In the genomic region with DNA sequence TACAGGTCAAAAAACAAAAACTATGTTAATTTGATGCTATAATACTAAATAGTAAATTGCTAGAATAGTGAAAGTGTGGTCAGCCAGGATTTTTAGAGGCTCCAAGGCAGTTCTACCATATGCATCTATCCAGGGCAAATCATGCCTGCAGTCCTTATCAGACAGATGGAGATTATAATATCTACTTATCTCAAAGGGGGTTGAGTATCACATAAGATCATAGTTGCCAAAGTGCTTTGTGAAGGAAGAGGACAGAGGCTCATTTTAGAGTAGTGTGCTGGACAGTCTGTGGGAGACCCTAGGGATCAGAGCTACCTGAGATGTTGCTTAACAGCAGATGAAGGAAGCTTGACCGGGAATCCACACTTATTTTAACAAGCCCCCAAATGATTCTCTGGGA, we compare ENCODE assay signal across 23 cellular contexts. TPM values are rescaled to one million over a fixed set of nuclear protein-coding genes. Genes with fewer than 3 reads are reported as not detected.
DNase-seq lines count a peak whose midpoint lies in the region; ATAC-seq, FAIRE-seq and TF ChIP-seq lines count a peak whose summit lies in the region.
"Had no signal": no experiment of that assay in that cellular context is flagged by ENCODE, and none has a peak within 500 bp of the region (broad histone marks: within the 10 kb centered on the region; RNA-seq: fewer than 3 reads in every experiment).

No MANE protein-coding gene starts in this region.

- H2AFZ ChIP-seq in HepG2 (ENCODE audit: low read length), result no peak overlapping the region
- no peak overlapping the region for H2AFZ ChIP-seq in H9 (ENCODE audit: low read length)

- no peak overlapping the region for H3K14ac ChIP-seq in H9 (ENCODE audit: insufficient read depth, low read length)

- TF ChIP-seq EP300 in HepG2 (IDR thresholded peaks at IDR 0.05; ENCODE audit: low read depth in 2 of 2, low read length in 2 of 2) (no peak), HepG2 (CRISPR knock-in tag; IDR thresholded peaks at IDR 0.05; ENCODE audit: borderline replicate concordance) (no peak)

- H3K23me2 ChIP-seq in H9 (ENCODE audit: insufficient read length, low read depth, low read length, poor library complexity, severe bottlenecking), result peaks cover 5% of the 10 kb centered on the region

- H3K9me3 ChIP-seq in HepG2 (ENCODE audit: low read length) (no peaks in the 10 kb centered on the region), H9 (ENCODE audit: control insufficient read depth, low read depth, low read length) (no peaks in the 10 kb centered on the region)
- H3K9me3 ChIP-seq: A549, Caco-2 had no signal

- no peak overlapping the region for H3K27ac Mint-ChIP-seq in activated CD4-positive, alpha-beta T cell treated with anti-CD3 and anti-CD28 coated beads, Interleukin-2, amount 10 ng/mL, durations not matched to agents 7 days and 5 days
- H3K27ac Mint-ChIP-seq in H9, result no peak overlapping the region
- H3K27ac Mint-ChIP-seq: B cell; CD4-positive, alpha-beta T cell; CD8-positive, alpha-beta T cell had no signal

- POLR2A ChIA-PET in HepG2 (lab: Yijun Ruan, JAX), result no interaction called here
- POLR2A ChIA-PET in activated CD4-positive, alpha-beta T cell treated with anti-CD3 and anti-CD28 coated beads, Interleukin-2, amount 10 ng/mL, durations not matched to agents 7 days and 5 days (lab: Charles Lee), result no interaction called here

- H3K4me1 ChIP-seq in HepG2 (ENCODE audit: insufficient read depth, low read length), result no peaks in the 10 kb centered on the region
- H3K4me1 ChIP-seq in H9 (ENCODE audit: insufficient read depth, low read length), result peaks cover 7% of the 10 kb centered on the region; the same call in 1 of the 2 replicates
- H3K4me1 ChIP-seq: A549 had no signal

- H3K18ac ChIP-seq in H9 (ENCODE audit: insufficient read length, low read depth, low read length), result no peak overlapping the region

- peaks cover 4 to 22% of the 10 kb centered on the region in 2 experiments; a peak in 3 of 5 replicates for H3K27me3 ChIP-seq in HepG2 (ENCODE audit: control insufficient read depth in 1 of 2, insufficient read depth in 2 of 2, low read length in 2 of 2)
- no peaks in the 10 kb centered on the region for H3K27me3 ChIP-seq in H9 (ENCODE audit: insufficient read depth, low read length)

- H4K91ac ChIP-seq in H9 (ENCODE audit: insufficient read length, low read depth, low read length), result no peak overlapping the region

- H2BK5ac ChIP-seq in H9 (ENCODE audit: insufficient read length, low read length), result no peak overlapping the region

- intact Hi-C loops in HepG2 (cut with micrococcal nuclease; ENCODE audit: unreplicated experiment), result no loop called here

- H3K9me3 Mint-ChIP-seq in activated CD4-positive, alpha-beta T cell treated with anti-CD3 and anti-CD28 coated beads, Interleukin-2, amount 10 ng/mL, durations not matched to agents 7 days and 5 days, result no peaks in the 10 kb centered on the region
- no peaks in the 10 kb centered on the region for H3K9me3 Mint-ChIP-seq in H9
- H3K9me3 Mint-ChIP-seq: CD4-positive, alpha-beta T cell; CD8-positive, alpha-beta T cell had no signal

- DNase-seq in NCI-H82 (lab: John Stamatoyannopoulos, UW) (peak; percentile 45), NCI-H82 treated with DMSO at 0.1 percent for 48 hours (lab: John Stamatoyannopoulos, UW; ENCODE audit: unreplicated experiment) (no peak), SK-N-DZ (ENCODE audit: low spot score) (peak; percentile 63), HepG2 (ENCODE audit: low spot score) (no peak), H9 (no peak)
- no peak for DNase-seq in activated CD4-positive, alpha-beta T cell treated with anti-CD3 and anti-CD28 coated beads, Interleukin-2, amount 10 ng/mL, durations not matched to agents 7 days and 5 days
- DNase-seq: AML-193; Caco-2; Calu3; CD4-positive, alpha-beta T cell; CD8-positive, alpha-beta T cell; DMS79 treated with DMSO at 0.1 percent for 48 hours; GDM1 had no signal

- no peak overlapping the region for H2BK15ac ChIP-seq in H9 (ENCODE audit: low read depth, low read length)

- WGBS in HepG2 (ENCODE audit: low lambda C conversion rate), result 20% methylated on average over 1 of the region's 1 CpG
- no CpG with 5 or more reads among the region's 1 CpG for WGBS in H9 (ENCODE audit: extremely low coverage, insufficient read length, low lambda C conversion rate)

- H3K4me3 ChIP-seq in HepG2 (replicated peaks in 1 of 3; ENCODE audit: insufficient read depth in 1 of 3, low read depth in 2 of 3, low read length in 3 of 3), result no peak overlapping the region
- H3K4me3 ChIP-seq: A549; BLaER1 treated with 17β-estradiol and CSF1 and Interleukin-3, amounts not matched to agents 10 nM and 100 nM; GM12878 had no signal

- TF ChIP-seq POLR2A in HepG2 (IDR thresholded peaks at IDR 0.05; ENCODE audit: insufficient read depth in 1 of 2, low read depth in 2 of 2, low read length in 2 of 2), result no peak

- H4K5ac ChIP-seq in H9 (ENCODE audit: insufficient read length, low read depth, low read length), result no peak overlapping the region

- H3K79me2 ChIP-seq in HepG2 (ENCODE audit: insufficient read depth, low read length) (no peaks in the 10 kb centered on the region), H9 (ENCODE audit: insufficient read depth, low read length) (no peaks in the 10 kb centered on the region)

- H4K20me1 ChIP-seq in HepG2 (ENCODE audit: insufficient read depth, low read length), result no peaks in the 10 kb centered on the region
- H4K20me1 ChIP-seq in H9 (ENCODE audit: control insufficient read depth, insufficient read depth, insufficient read length), result no peaks in the 10 kb centered on the region
- H4K20me1 ChIP-seq: BLaER1 treated with 17β-estradiol and CSF1 and Interleukin-3, amounts not matched to agents 10 nM and 100 nM had no signal

- H2BK20ac ChIP-seq in H9 (ENCODE audit: low read depth, low read length, poor library complexity, severe bottlenecking), result no peak overlapping the region

- in situ Hi-C loops in HepG2 (cut with HindIII; ENCODE audit: extremely low pct_ligation_motif_present, low pct_unique_long_range_greater_than_20kb), result no loop called here

- no peak overlapping the region for H2AK5ac ChIP-seq in H9 (ENCODE audit: insufficient read length, low read length)

- H3K79me1 ChIP-seq in H9 (ENCODE audit: insufficient read depth, low read depth, low read length, poor library complexity, severe bottlenecking), result no peaks in the 10 kb centered on the region

- no peak overlapping the region for H3T11ph ChIP-seq in H9 (ENCODE audit: low read length)

- no peak overlapping the region for H3K56ac ChIP-seq in H9 (ENCODE audit: insufficient read length, low read depth, low read length)

- no peak for TF ChIP-seq RAD21 in HepG2 (CRISPR knock-in tag; IDR thresholded peaks at IDR 0.05)

- no peak overlapping the region for H4K8ac ChIP-seq in H9 (replicated peaks; ENCODE audit: insufficient read length, low read depth, low read length)

- ATAC-seq in SK-N-SH treated with all-trans-retinoic acid at 6 μM for 48 hours (no peak), HepG2 (no peak)
- ATAC-seq: A549; CD8-positive, alpha-beta T cell; GM12878 had no signal

- H3K36me3 ChIP-seq in HepG2 (replicated peaks in 1 of 2; ENCODE audit: control insufficient read depth in 1 of 2, insufficient read depth in 2 of 2, low read length in 2 of 2), result no peaks in the 10 kb centered on the region
- H3K36me3 ChIP-seq: BLaER1 treated with 17β-estradiol and CSF1 and Interleukin-3, amounts not matched to agents 10 nM and 100 nM had no signal

- no peak overlapping the region for H2BK12ac ChIP-seq in H9 (ENCODE audit: insufficient read length, low read depth, low read length)

- CTCF ChIA-PET in HepG2 (lab: Yijun Ruan, JAX; ENCODE audit: low intra/inter-chr PET ratio, low total read pairs), result no interaction called here
- CTCF ChIA-PET in activated CD4-positive, alpha-beta T cell treated with anti-CD3 and anti-CD28 coated beads, Interleukin-2, amount 10 ng/mL, durations not matched to agents 7 days and 5 days (lab: Charles Lee), result no interaction called here

- peaks cover 6% of the 10 kb centered on the region for H3K4me1 Mint-ChIP-seq in activated CD4-positive, alpha-beta T cell treated with anti-CD3 and anti-CD28 coated beads, Interleukin-2, amount 10 ng/mL, durations not matched to agents 7 days and 5 days
- peaks cover 27 to 28% of the 10 kb centered on the region in 2 experiments for H3K4me1 Mint-ChIP-seq in H9

- H3K23ac ChIP-seq in H9 (ENCODE audit: insufficient read length, low read depth, low read length), result no peak overlapping the region

- no peak for FAIRE-seq in HepG2 (lab: Jason Lieb, UNC)
- FAIRE-seq: A549, D721Med, GM12878, GM12892, GM18507 had no signal

- H3K4me2 ChIP-seq in HepG2 (ENCODE audit: low read depth, low read length) (no peak overlapping the region), H9 (ENCODE audit: insufficient read depth, insufficient read length, low read length) (no peak overlapping the region)
- H3K4me2 ChIP-seq: A549; BLaER1 treated with 17β-estradiol and CSF1 and Interleukin-3, amounts not matched to agents 10 nM and 100 nM had no signal

- no peak overlapping the region for H2BK120ac ChIP-seq in H9 (ENCODE audit: low read depth, low read length, poor library complexity, severe bottlenecking)

- H3K4ac ChIP-seq in H9 (ENCODE audit: low read depth, low read length), result no peak overlapping the region

- H3K27ac ChIP-seq in HepG2 (ENCODE audit: extremely low read length, insufficient read depth, low read length) (no peak overlapping the region), H9 (ENCODE audit: insufficient read length, low read depth, low read length) (no peak overlapping the region)
- H3K27ac ChIP-seq: 22Rv1; A549; BLaER1 treated with 17β-estradiol and CSF1 and Interleukin-3, amounts not matched to agents 10 nM and 100 nM; C4-2B had no signal

- no peaks in the 10 kb centered on the region for H3K36me3 Mint-ChIP-seq in activated CD4-positive, alpha-beta T cell treated with anti-CD3 and anti-CD28 coated beads, Interleukin-2, amount 10 ng/mL, durations not matched to agents 7 days and 5 days (ENCODE audit: low read depth)
- H3K36me3 Mint-ChIP-seq in H9 (ENCODE audit: insufficient read depth in 1 of 3, low read depth in 3 of 3), result no peaks in the 10 kb centered on the region
- H3K36me3 Mint-ChIP-seq: CD8-positive, alpha-beta T cell had no signal

- peaks cover 43% of the 10 kb centered on the region for H3K27me3 Mint-ChIP-seq in activated CD4-positive, alpha-beta T cell treated with anti-CD3 and anti-CD28 coated beads, Interleukin-2, amount 10 ng/mL, durations not matched to agents 7 days and 5 days
- H3K27me3 Mint-ChIP-seq in H9 (ENCODE audit: low read depth), result no peaks in the 10 kb centered on the region; the same call in 1 of the 2 replicates

- no peak for TF ChIP-seq CTCF in HepG2 (CRISPR knock-in tag; IDR thresholded peaks at IDR 0.05)
- TF ChIP-seq CTCF in H9 (conservative IDR thresholded peaks at IDR 0.05), result no peak

- H3K9ac ChIP-seq in HepG2 (ENCODE audit: insufficient read depth, low read depth, low read length), result no peak overlapping the region
- H3K9ac ChIP-seq in H9 (ENCODE audit: extremely low read depth, insufficient read length, low read length), result no peak overlapping the region
- H3K9ac ChIP-seq: BLaER1 treated with 17β-estradiol and CSF1 and Interleukin-3, amounts not matched to agents 10 nM and 100 nM had no signal

- no TSS peak for BruUV-seq in HepG2 (replicated peaks; lab: Mats Ljungman, UMichigan)

- no peak overlapping the region for H3K4me3 Mint-ChIP-seq in activated CD4-positive, alpha-beta T cell treated with anti-CD3 and anti-CD28 coated beads, Interleukin-2, amount 10 ng/mL, durations not matched to agents 7 days and 5 days
- no peak overlapping the region for H3K4me3 Mint-ChIP-seq in H9
- H3K4me3 Mint-ChIP-seq: B cell; CD4-positive, alpha-beta T cell; CD8-positive, alpha-beta T cell had no signal

RNA-seq across cellular contexts. Expression of gene ICA1, which starts 3.2 kb away (rescaled TPM):
- 195 and 220 TPM in 2 replicates for polyA plus RNA-seq in SK-N-DZ (2014; cell fraction: cytosol; rRNA removed)
- polyA plus RNA-seq in SK-N-DZ (2014; cell fraction: nucleus; rRNA removed), result 258 and 321 TPM in 2 replicates
- total RNA-seq in HepG2 (2016; rRNA removed; fragmentation: Illumina TruSeq; extraction: Trizol) (0.29 TPM in 1 of 2 replicates, not detected in the other), H9 (2021) (28.8 and 29.2 TPM in 2 replicates)
- not detected in 2 replicates for total RNA-seq in HepG2 (2016; cell fraction: cytosol; rRNA removed; fragmentation: Illumina TruSeq; extraction: Trizol; ENCODE audit: low read depth)
- total RNA-seq in HepG2 (2016; cell fraction: insoluble cytoplasmic fraction; rRNA removed; fragmentation: Illumina TruSeq; extraction: Trizol), result 0.24 and 0.68 TPM in 2 replicates
- 0.09 TPM in 1 of 2 replicates, not detected in the other for total RNA-seq in HepG2 (2016; cell fraction: membrane; rRNA removed; fragmentation: Illumina TruSeq; extraction: Trizol)
- 1.2 TPM in 1 of 2 replicates, not detected in the other for total RNA-seq in HepG2 (2016; cell fraction: nucleus; rRNA removed; fragmentation: Illumina TruSeq; extraction: Trizol)
- polyA plus RNA-seq in HepG2 (2011; rRNA removed), result not detected in 2 replicates
- polyA plus RNA-seq in HepG2 (2011; cell fraction: cytosol; rRNA removed), result not detected in 2 replicates
- polyA plus RNA-seq in HepG2 (2011; cell fraction: nucleus; rRNA removed), result not detected in 2 replicates
- not detected in 2 replicates for polyA plus RNA-seq in HepG2 (2012)
- not detected in 2 replicates for polyA plus RNA-seq in HepG2 (2016; cell fraction: cytosol; fragmentation: Illumina TruSeq; extraction: Trizol; ENCODE audit: low read depth)
- not detected in 2 replicates for polyA plus RNA-seq in HepG2 (2016; cell fraction: insoluble cytoplasmic fraction; fragmentation: Illumina TruSeq; extraction: Trizol; ENCODE audit: low read depth)
- polyA plus RNA-seq in HepG2 (2016; cell fraction: membrane; fragmentation: Illumina TruSeq; extraction: Trizol; ENCODE audit: low read depth), result 0.14 TPM in 1 of 2 replicates, not detected in the other
- not detected in 2 replicates for polyA plus RNA-seq in HepG2 (2016; cell fraction: nucleus; fragmentation: Illumina TruSeq; extraction: Trizol; ENCODE audit: insufficient read depth, low read depth)
- polyA minus RNA-seq in HepG2 (2011; rRNA and poly(A)+ RNA removed; ENCODE audit: low replicate concordance), result 1.7 TPM in 1 of 2 replicates, not detected in the other
- polyA minus RNA-seq in HepG2 (2011; cell fraction: cytosol; rRNA and poly(A)+ RNA removed), result not detected in 2 replicates
- polyA minus RNA-seq in HepG2 (2011; cell fraction: nucleus; rRNA and poly(A)+ RNA removed), result not detected in 2 replicates
- total RNA-seq in activated CD4-positive, alpha-beta T cell treated with anti-CD3 and anti-CD28 coated beads, Interleukin-2, amount 10 ng/mL, durations not matched to agents 7 days and 5 days, result 1 to 10 TPM in 1 of 2 experiments, under 1 TPM in 1; 0.89 to 1.5 TPM
- total RNA-seq: B cell had no signal

Comparison
In these comparisons a context has a peak if more than half of its experiments do, and no peak if none do; other contexts are left out.
1. DNase-seq: peak in NCI-H82 (single experiment) and SK-N-DZ (single experiment); none in NCI-H82 treated with DMSO at 0.1 percent for 48 hours (single experiment), HepG2 (single experiment), activated CD4-positive, alpha-beta T cell treated with anti-CD3 and anti-CD28 coated beads, Interleukin-2, amount 10 ng/mL, durations not matched to agents 7 days and 5 days (single experiment) and H9 (single experiment).
2. RNA of gene ICA1, which starts 3.2 kb away (total RNA-seq): 28.8 to 29.2 TPM in H9; 0.89 to 1.5 TPM in activated CD4-positive, alpha-beta T cell treated with anti-CD3 and anti-CD28 coated beads, Interleukin-2, amount 10 ng/mL, durations not matched to agents 7 days and 5 days and 0.09 to 1.2 TPM in HepG2; every median in the first group is over 10 times any median in the second.